In genomic region chr17:58421711-58422110, GRCh38 we compare ENCODE assay signal across 23 cellular contexts. TPM values are rescaled to one million over a fixed set of nuclear protein-coding genes. Genes with fewer than 3 reads are reported as not detected.
"Had no signal": no experiment of that assay in that cellular context is flagged by ENCODE, and none has a peak within 500 bp of the region (broad histone marks: within the 10 kb centered on the region; RNA-seq: fewer than 3 reads in every experiment).

No MANE protein-coding gene starts in this region.

- DNase-seq: effector memory CD4-positive, alpha-beta T cell; kidney; left cardiac atrium; left ventricle myocardium inferior; lower lobe of right lung; mesenchymal stem cell; naive thymus-derived CD4-positive, alpha-beta T cell; nephron progenitor cell; nucleus accumbens; pancreas; right cardiac atrium; small intestine; stimulated activated CD4-positive, alpha-beta T cell treated with anti-CD3 and anti-CD28 coated beads, Interleukin-12 subunit alpha, Interleukin-12 subunit beta, amount 100 ng/mL, for 4 hours; stimulated activated naive CD4-positive, alpha-beta T cell; stomach; substantia nigra; uterus had no signal

- H3K9me3 ChIP-seq: esophagus muscularis mucosa, left ventricle myocardium inferior, lower lobe of right lung, pancreas, stomach, thoracic aorta, uterus had no signal

- H3K27me3 ChIP-seq: pancreas, uterus had no signal

- H3K4me3 Mint-ChIP-seq: naive thymus-derived CD4-positive, alpha-beta T cell; nephron progenitor cell; type B pancreatic cell had no signal

- ATAC-seq: left cardiac atrium; lower lobe of right lung; naive thymus-derived CD4-positive, alpha-beta T cell; pancreas; right cardiac atrium had no signal

- H3K9me3 Mint-ChIP-seq: naive thymus-derived CD4-positive, alpha-beta T cell; nephron progenitor cell; type B pancreatic cell had no signal

- H3K36me3 Mint-ChIP-seq: type B pancreatic cell had no signal

- H3K36me3 ChIP-seq: esophagus muscularis mucosa, left ventricle myocardium inferior, lower lobe of right lung, pancreas, stomach, thoracic aorta, uterus had no signal

- H3K27ac ChIP-seq: epithelial cell of prostate, esophagus muscularis mucosa, left ventricle myocardium inferior, lower lobe of right lung, pancreas, stomach, thoracic aorta, uterus had no signal

- H3K27ac Mint-ChIP-seq: naive thymus-derived CD4-positive, alpha-beta T cell; nephron progenitor cell; progenitor cell of endocrine pancreas; type B pancreatic cell had no signal

- H3K27me3 Mint-ChIP-seq: naive thymus-derived CD4-positive, alpha-beta T cell had no signal

- H3K4me1 ChIP-seq: uterus had no signal

- H3K4me3 ChIP-seq: esophagus muscularis mucosa, left ventricle myocardium inferior, lower lobe of right lung, pancreas, stomach, thoracic aorta, uterus had no signal

RNA-seq across cellular contexts. Expression of gene RNF43, which starts 4.4 kb away (rescaled TPM):
- total RNA-seq: fibroblast of villous mesenchyme had no signal
